ENCODE assay signal across 19 cellular contexts in the genomic region with DNA sequence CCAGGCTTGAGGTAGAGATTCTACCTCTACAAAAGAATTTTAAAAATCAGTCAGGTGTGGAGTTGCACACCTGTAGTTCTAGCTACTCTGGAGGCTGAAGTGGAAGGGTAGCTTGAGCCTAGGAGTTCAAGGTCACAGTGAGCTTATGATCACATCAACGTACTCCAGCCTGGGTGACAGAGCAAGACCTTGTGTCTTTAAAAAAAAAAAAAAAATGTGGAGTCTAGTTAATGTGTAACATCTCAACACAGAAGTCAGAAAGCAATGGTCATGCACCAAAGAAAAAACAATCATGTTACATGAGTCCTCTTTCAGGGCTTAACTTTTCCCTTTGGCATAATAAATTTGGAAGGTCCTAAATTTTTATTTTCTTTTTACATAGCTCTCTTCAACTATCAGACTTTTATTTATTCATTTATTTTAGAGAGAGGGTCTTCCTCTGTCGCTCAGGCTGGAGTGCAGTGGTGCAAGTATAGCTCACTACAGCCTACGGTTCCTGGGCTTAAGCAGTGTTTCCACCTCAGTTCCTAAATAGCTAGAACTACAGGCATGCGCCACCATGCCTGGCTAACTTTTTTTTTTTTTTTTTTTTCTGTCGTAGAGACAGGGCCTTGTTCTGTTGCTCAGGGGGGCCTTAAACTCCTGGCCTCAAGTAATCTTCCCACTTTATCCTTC.
"Had no signal": no experiment of that assay in that cellular context is flagged by ENCODE, and none has a peak within 500 bp of the region (broad histone marks: within the 10 kb centered on the region; RNA-seq: fewer than 3 reads in every experiment).

No MANE protein-coding gene starts in this region.

- DNase-seq: activated CD4-positive, alpha-beta T cell treated with anti-CD3 and anti-CD28 coated beads, Interleukin-2, amount 50 U/mL, for 4 hours; activated CD4-positive, CD25-positive, alpha-beta regulatory T cell treated with anti-CD3 and anti-CD28 coated beads, Interleukin-2, amount 50 U/mL, for 72 hours; activated T-cell treated with anti-CD3 and anti-CD28 coated beads, Interleukin-2, amount 50 U/mL, for 1 hour; amygdala; brain microvascular endothelial cell; effector memory CD8-positive, alpha-beta T cell; erythroblast; immature natural killer cell; midbrain; naive B cell; posterior cingulate gyrus; sigmoid colon; stimulated activated CD4-positive, alpha-beta T cell treated with anti-CD3 and anti-CD28 coated beads, Interleukin-2, amount 100 ng/mL, for 48 hours; stimulated activated CD8-positive, alpha-beta memory T cell treated with anti-CD3 and anti-CD28 coated beads, Interleukin-4, amount 100 ng/mL, for 48 hours; stimulated activated naive CD8-positive, alpha-beta T cell treated with anti-CD3 and anti-CD28 coated beads, Interleukin-15, Interleukin-2, amounts not matched to agents 100 U/mL and 50 U/mL, for 24 hours; T-helper 17 cell had no signal

- H3K27me3 ChIP-seq: brain microvascular endothelial cell, neutrophil, sigmoid colon, suprapubic skin had no signal

- H3K27ac ChIP-seq: brain microvascular endothelial cell, neutrophil, sigmoid colon, suprapubic skin had no signal

- ATAC-seq: effector memory CD8-positive, alpha-beta T cell; stimulated activated naive CD8-positive, alpha-beta T cell treated with anti-CD3 and anti-CD28 coated beads, Interleukin-15, Interleukin-2, amounts not matched to agents 100 U/mL and 50 U/mL, for 24 hours; T-helper 17 cell had no signal

- H3K9me3 Mint-ChIP-seq: effector memory CD8-positive, alpha-beta T cell had no signal

- H3K4me3 ChIP-seq: sigmoid colon, suprapubic skin had no signal

- H3K27me3 Mint-ChIP-seq: activated naive CD8-positive, alpha-beta T cell; effector memory CD8-positive, alpha-beta T cell; naive B cell; T-helper 17 cell had no signal

- H3K27ac Mint-ChIP-seq: activated naive CD8-positive, alpha-beta T cell had no signal

- H3K4me3 Mint-ChIP-seq: activated naive CD8-positive, alpha-beta T cell; effector memory CD8-positive, alpha-beta T cell; immature natural killer cell; naive B cell; T-helper 17 cell had no signal

- H3K4me1 Mint-ChIP-seq: immature natural killer cell, naive B cell had no signal

- H3K9me3 ChIP-seq: neutrophil, suprapubic skin had no signal

- H3K4me1 ChIP-seq: sigmoid colon, suprapubic skin had no signal
